Comparison of ENCODE assay signal across 6 cellular contexts in the genomic region with DNA sequence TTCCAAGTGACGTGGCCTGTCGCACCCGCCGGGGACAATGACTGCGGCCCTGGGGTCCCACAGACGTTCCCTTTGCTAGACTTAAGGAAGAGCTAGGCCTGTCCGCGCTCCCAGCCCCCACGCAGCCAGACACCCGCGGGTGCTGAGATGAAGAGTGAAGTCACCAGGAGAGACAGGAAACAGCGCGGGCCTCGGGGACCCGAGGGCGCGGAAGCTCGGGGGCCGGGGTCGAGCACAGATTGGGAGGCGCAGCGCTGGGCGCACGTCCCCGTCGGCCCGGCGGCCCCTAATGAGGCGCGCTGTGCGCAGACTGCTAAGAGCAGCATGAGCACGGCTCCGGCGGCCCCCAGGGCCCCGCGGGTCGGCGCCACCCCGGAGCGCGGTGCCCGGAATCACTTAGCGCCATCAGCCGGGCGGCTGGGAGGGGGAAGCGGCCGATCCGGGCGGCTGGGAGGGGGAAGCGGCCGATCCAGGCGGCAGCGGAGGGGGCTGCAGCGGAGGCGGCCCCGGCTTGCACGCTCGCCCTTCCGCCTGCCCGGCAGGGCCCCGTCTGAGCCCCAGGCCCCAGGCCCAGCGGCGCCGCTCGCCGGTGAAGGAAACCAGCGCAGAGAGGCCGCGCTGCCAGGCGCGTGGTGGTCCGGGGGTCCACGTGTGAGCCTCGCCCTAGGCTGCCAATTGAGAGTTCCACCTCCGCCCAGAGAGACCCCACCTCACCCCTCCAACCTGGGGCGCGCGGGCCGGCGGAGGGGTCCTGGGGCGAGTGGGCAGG. TPM values are rescaled to one million over a fixed set of nuclear protein-coding genes. Genes with fewer than 3 reads are reported as not detected.
A peak's percentile ranks its signal among the peaks of the same experiment; 100 is the strongest.
DNase-seq lines count a peak whose midpoint lies in the region; ATAC-seq and TF ChIP-seq lines count a peak whose summit lies in the region.

No MANE protein-coding gene starts in this region.

- H3K4me1 ChIP-seq in ascending aorta: no peaks in the 10 kb centered on the region

- H3K27ac ChIP-seq in ascending aorta: no peak overlapping the region

- no peak for ATAC-seq in GM21825 (IDR thresholded peaks at IDR 0.05; ENCODE audit: unreplicated experiment)

- peaks cover 7% of the 10 kb centered on the region for H3K27me3 ChIP-seq in ascending aorta

- peak overlapping the region; percentile 55 for H3K4me3 Mint-ChIP-seq in osteocyte (ENCODE audit: unreplicated experiment)

- no peaks in the 10 kb centered on the region for H3K9me3 Mint-ChIP-seq in osteocyte (ENCODE audit: unreplicated experiment)

- H3K27ac Mint-ChIP-seq in osteocyte (ENCODE audit: unreplicated experiment): no peak overlapping the region

- peaks cover 27% of the 10 kb centered on the region for H3K27me3 Mint-ChIP-seq in osteocyte (ENCODE audit: unreplicated experiment)

- H3K9me3 ChIP-seq in ascending aorta: no peaks in the 10 kb centered on the region

- H3K4me3 ChIP-seq in HFF-Myc (replicated peaks; ENCODE audit: low read depth, low read length) (0 out of 2 replicates have a peak overlapping the region, but pooled peaks have one; percentile 7), ascending aorta (peak overlapping the region; percentile 26 to 58)

- peaks cover 2% of the 10 kb centered on the region for H3K4me1 Mint-ChIP-seq in osteocyte (ENCODE audit: unreplicated experiment)

- no peaks in the 10 kb centered on the region for H3K36me3 Mint-ChIP-seq in osteocyte (ENCODE audit: unreplicated experiment)

- DNase-seq in HFF-Myc (ENCODE audit: extremely low read depth, low read depth): no peak
- DNase-seq in ascending aorta (ENCODE audit: low spot score in 2 of 2): no peak
- no peak for DNase-seq in osteocyte (ENCODE audit: extremely low spot score, unreplicated experiment)
- DNase-seq in DMS153 (lab: John Stamatoyannopoulos, UW): no peak
- no peak for DNase-seq in KG1 (lab: John Stamatoyannopoulos, UW)

- TF ChIP-seq CTCF in HFF-Myc (IDR thresholded peaks at IDR 0.05; ENCODE audit: low read depth, low read length, missing control alignments): no peak
- TF ChIP-seq CTCF in ascending aorta (IDR thresholded peaks at IDR 0.05): no peak
- TF ChIP-seq CTCF in osteocyte (IDR thresholded peaks at IDR 0.05): no peak

- no peaks in the 10 kb centered on the region for H3K36me3 ChIP-seq in ascending aorta

- intact Hi-C loops in ascending aorta (cut with DNase I): no loop called here

RNA-seq across cellular contexts. Expression of a gene that starts 8.3 kb away (rescaled TPM):
- total RNA-seq in ascending aorta: not detected
- not detected in 2 replicates for total RNA-seq in osteocyte

RNA-seq across cellular contexts. Expression of a gene that starts 21.4 kb away (rescaled TPM):
- total RNA-seq in ascending aorta: not detected
- not detected in 2 replicates for total RNA-seq in osteocyte

RNA-seq across cellular contexts. Expression of a gene that starts 46.9 kb away (rescaled TPM):
- total RNA-seq in ascending aorta (56.4 TPM), osteocyte (40.1 and 44.4 TPM in 2 replicates)

RNA-seq across cellular contexts. Expression of a gene that starts 49.4 kb away (rescaled TPM):
- total RNA-seq in ascending aorta (not detected), osteocyte (not detected in 2 replicates)
